In genomic region chr5:76522103-76522942, GRCh38 we compare ENCODE assay signal across 12 cellular contexts.
A peak's percentile ranks its signal among the peaks of the same experiment; 100 is the strongest.
DNase-seq lines count a peak whose midpoint lies in the region; ATAC-seq and TF ChIP-seq lines count a peak whose summit lies in the region.
"Had no signal": no experiment of that assay in that cellular context is flagged by ENCODE, and none has a peak within 500 bp of the region (broad histone marks: within the 10 kb centered on the region; RNA-seq: fewer than 3 reads in every experiment).

No MANE protein-coding gene starts in this region.

- H3K27me3 ChIP-seq in transverse colon (no peaks in the 10 kb centered on the region), prostate gland (replicated peaks; ENCODE audit: insufficient read depth) (no peaks in the 10 kb centered on the region), trophoblast cell (ENCODE audit: insufficient read depth, low read length) (no peaks in the 10 kb centered on the region)
- H3K27me3 ChIP-seq: dorsolateral prefrontal cortex had no signal

- ATAC-seq in activated T-cell treated with anti-CD3 and anti-CD28 coated beads, Interleukin-2, amount 50 U/mL, for 72 hours (replicated peaks in 1 of 2): peak; percentile 57 to 77

- peaks cover 10% of the 10 kb centered on the region for H3K79me1 ChIP-seq in trophoblast cell (ENCODE audit: low read length)

- 75 to 77% methylated on average over 5 to 11 of the region's 11 CpGs for WGBS in transverse colon (ENCODE audit: low coverage in 1 of 2), 2 donors
- 94% methylated on average over 11 of the region's 11 CpGs for WGBS in prostate gland
- no CpG with 5 or more reads among the region's 11 CpGs for WGBS in trophoblast cell (ENCODE audit: extremely low coverage, insufficient coverage, insufficient read length)

- TF ChIP-seq CTCF in transverse colon (IDR thresholded peaks at IDR 0.05) (no peak), prostate gland (IDR thresholded peaks at IDR 0.05) (no peak)

- H3K27ac Mint-ChIP-seq in activated T-cell treated with anti-CD3 and anti-CD28 coated beads, Interleukin-2, amount 50 U/mL, for 72 hours: peak overlapping the region; percentile 98

- no peak overlapping the region for H4K91ac ChIP-seq in trophoblast cell (ENCODE audit: low read depth, low read length)

- intact Hi-C loops in transverse colon (cut with DNase I; ENCODE audit: low total_unique reads): no loop called here
- intact Hi-C loops in prostate gland (cut with DNase I): no loop called here

- H3K36me3 Mint-ChIP-seq in activated T-cell treated with anti-CD3 and anti-CD28 coated beads, Interleukin-2, amount 50 U/mL, for 72 hours (ENCODE audit: insufficient read depth in 2 of 2): peaks cover 5 to 6% of the 10 kb centered on the region in 2 donors

- H3K27me3 Mint-ChIP-seq in activated T-cell treated with anti-CD3 and anti-CD28 coated beads, Interleukin-2, amount 50 U/mL, for 72 hours (ENCODE audit: low read depth): no peaks in the 10 kb centered on the region

- H2BK120ac ChIP-seq in trophoblast cell (ENCODE audit: insufficient read depth, low read length, poor library complexity): no peak overlapping the region

- TF ChIP-seq POLR2A in transverse colon (IDR thresholded peaks at IDR 0.05) (no peak), prostate gland (IDR thresholded peaks at IDR 0.05) (no peak)

- H3K18ac ChIP-seq in trophoblast cell (ENCODE audit: low read length): no peak overlapping the region

- peaks cover 0 to 18% (median 4%) of the 10 kb centered on the region in 4 donors for H3K4me1 ChIP-seq in transverse colon
- no peaks in the 10 kb centered on the region for H3K4me1 ChIP-seq in prostate gland (replicated peaks)
- peaks cover 3 to 6% of the 10 kb centered on the region in 2 experiments for H3K4me1 ChIP-seq in trophoblast cell (ENCODE audit: control insufficient read depth in 1 of 2, insufficient read depth in 2 of 2, low read length in 2 of 2)

- no peak overlapping the region for H3K14ac ChIP-seq in trophoblast cell (ENCODE audit: low read length)

- H3K27ac ChIP-seq in transverse colon: peak overlapping the region; percentile 23 to 57 (median 48)
- H3K27ac ChIP-seq in prostate gland: no peak overlapping the region
- no peak overlapping the region for H3K27ac ChIP-seq in trophoblast cell (ENCODE audit: low read depth, low read length)
- H3K27ac ChIP-seq: dorsolateral prefrontal cortex had no signal

- H4K8ac ChIP-seq in trophoblast cell (ENCODE audit: low read depth, low read length): no peak overlapping the region

- no peak overlapping the region for H2BK5ac ChIP-seq in trophoblast cell (ENCODE audit: low read depth, low read length, poor library complexity)

- H3K4me3 Mint-ChIP-seq in activated T-cell treated with anti-CD3 and anti-CD28 coated beads, Interleukin-2, amount 50 U/mL, for 72 hours: peak overlapping the region; percentile 42 to 68

- H3K36me3 ChIP-seq in transverse colon (no peaks in the 10 kb centered on the region), prostate gland (no peaks in the 10 kb centered on the region), trophoblast cell (ENCODE audit: control insufficient read depth in 1 of 2, insufficient read depth in 2 of 2, low read length in 2 of 2) (no peaks in the 10 kb centered on the region)

- no peak overlapping the region for H2AK5ac ChIP-seq in trophoblast cell (ENCODE audit: low read length)

- no peak overlapping the region for H3K4me2 ChIP-seq in trophoblast cell (ENCODE audit: low read length)

- no peak overlapping the region for H3K9ac ChIP-seq in trophoblast cell (ENCODE audit: low read length)

- H3K4me1 Mint-ChIP-seq in activated T-cell treated with anti-CD3 and anti-CD28 coated beads, Interleukin-2, amount 50 U/mL, for 72 hours (ENCODE audit: low read depth): peaks cover 62% of the 10 kb centered on the region

- no peak overlapping the region for H2AFZ ChIP-seq in trophoblast cell (ENCODE audit: insufficient read depth, low read length, poor library complexity)

- H4K12ac ChIP-seq in trophoblast cell (ENCODE audit: low read depth, low read length): no peak overlapping the region

- TF ChIP-seq EP300 in transverse colon (IDR thresholded peaks at IDR 0.05; ENCODE audit: low read depth): no peak

- H3K9me3 Mint-ChIP-seq in activated T-cell treated with anti-CD3 and anti-CD28 coated beads, Interleukin-2, amount 50 U/mL, for 72 hours: peaks cover 3% of the 10 kb centered on the region in 2 donors

- H3K4me3 ChIP-seq in transverse colon (no peak overlapping the region), prostate gland (no peak overlapping the region), trophoblast cell (ENCODE audit: low read depth, low read length) (no peak overlapping the region)
- H3K4me3 ChIP-seq: dorsolateral prefrontal cortex, lung had no signal

- no peaks in the 10 kb centered on the region for H3K9me3 ChIP-seq in transverse colon
- H3K9me3 ChIP-seq in prostate gland: no peaks in the 10 kb centered on the region
- H3K9me3 ChIP-seq in trophoblast cell (ENCODE audit: insufficient read depth, low read depth, low read length): peaks cover 4% of the 10 kb centered on the region

- H3K23ac ChIP-seq in trophoblast cell (ENCODE audit: low read length): no peak overlapping the region

- no peak for DNase-seq in activated T-cell treated with anti-CD3 and anti-CD28 coated beads, Interleukin-2, amount 50 U/mL, for 72 hours
- DNase-seq in activated T-cell treated with anti-CD3 and anti-CD28 coated beads for 4 hours: no peak
- peak; percentile 22 for DNase-seq in SW480 (ENCODE audit: low spot score)
- peak; percentile 42 for DNase-seq in kidney tubule cell (ENCODE audit: low spot score)
- DNase-seq in transverse colon: no peak
- DNase-seq in prostate gland (ENCODE audit: low spot score): no peak
- no peak for DNase-seq in trophoblast cell
- DNase-seq in iPS-NIHi11 (ENCODE audit: low spot score): no peak
- DNase-seq: anterior cingulate cortex, dorsolateral prefrontal cortex, SHP77 treated with DMSO at 0.1 percent for 48 hours had no signal

- H3K79me2 ChIP-seq in trophoblast cell (ENCODE audit: control insufficient read depth, insufficient read depth, low read length, poor library complexity): no peaks in the 10 kb centered on the region

- H3K4ac ChIP-seq in trophoblast cell (ENCODE audit: low read depth, low read length): no peak overlapping the region

- no peak overlapping the region for H2BK12ac ChIP-seq in trophoblast cell (ENCODE audit: low read length)

- in situ Hi-C loops in transverse colon (cut with MboI; ENCODE audit: low pct_ligation_motif_present in 1 of 4, low pct_unique_long_range_greater_than_20kb in 1 of 4, low sequenced_read_pairs in 3 of 4): no loop called here

Comparison
In these comparisons a context has a peak if more than half of its experiments do, and no peak if none do; other contexts are left out.
1. DNase-seq: peak in SW480 (single experiment) and kidney tubule cell (single experiment); none in activated T-cell treated with anti-CD3 and anti-CD28 coated beads, Interleukin-2, amount 50 U/mL, for 72 hours (0 of 2), activated T-cell treated with anti-CD3 and anti-CD28 coated beads for 4 hours (single experiment), transverse colon (single experiment), prostate gland (single experiment), trophoblast cell (0 of 2) and iPS-NIHi11 (single experiment).
2. H3K27ac ChIP-seq: peak in transverse colon (4 of 4); none in prostate gland (0 of 2) and trophoblast cell (single experiment).